In the genomic region with DNA sequence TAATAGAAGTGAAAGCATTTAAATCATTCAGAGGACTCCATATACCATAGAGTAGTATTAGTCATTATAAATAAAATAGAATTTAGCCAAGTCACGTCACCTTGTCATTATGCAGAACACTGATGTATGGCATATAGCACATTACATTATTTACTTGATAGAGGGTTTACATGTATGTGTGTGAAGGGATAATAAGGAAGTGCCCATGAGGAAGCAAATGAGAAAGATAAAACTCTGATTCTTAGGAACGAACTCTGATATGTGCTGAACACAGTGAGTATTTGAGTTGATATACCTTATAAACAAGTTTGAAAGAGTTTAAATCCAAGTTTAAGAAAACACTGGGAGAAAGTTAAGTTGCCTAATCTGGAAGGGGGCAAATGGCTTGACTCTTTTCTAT, we compare ENCODE assay signal across 18 cellular contexts.
DNase-seq lines count a peak whose midpoint lies in the region; ATAC-seq and TF ChIP-seq lines count a peak whose summit lies in the region.
"Had no signal": no experiment of that assay in that cellular context is flagged by ENCODE, and none has a peak within 500 bp of the region (broad histone marks: within the 10 kb centered on the region; RNA-seq: fewer than 3 reads in every experiment).

No MANE protein-coding gene starts in this region.

- H3K9me2 ChIP-seq in GM23338 (ENCODE audit: insufficient read depth) (no peaks in the 10 kb centered on the region), SK-N-SH (no peaks in the 10 kb centered on the region)

- H3K9ac ChIP-seq in colonic mucosa (ENCODE audit: low read depth in 2 of 2, low read length in 2 of 2), result no peak overlapping the region
- no peak overlapping the region for H3K9ac ChIP-seq in SK-N-SH
- H3K9ac ChIP-seq: BLaER1 had no signal

- no peak for TF ChIP-seq POLR2A in transverse colon (IDR thresholded peaks at IDR 0.05)

- intact Hi-C loops in colonic mucosa (cut with DNase I) (no loop called here), mucosa of descending colon (cut with DNase I, micrococcal nuclease) (loop anchor here in 1 of 2 donors (2.0 kb wide), 1 partner anchor 27 kb away; no protein-coding TSS in a partner anchor), transverse colon (cut with DNase I; ENCODE audit: low total_unique reads) (no loop called here)
- intact Hi-C loops in activated T-helper 1 cell treated with anti-CD3 and anti-CD28 coated beads, Interleukin-12 subunit alpha, Interleukin-12 subunit beta, Interleukin-2, Interleukin-4 antibody, amounts not matched to agents 30 ng/mL and 10 ng/mL and 1 ng/mL, durations not matched to agents 14 hours and 24 hours and 36 hours (cut with micrococcal nuclease), result no loop called here

- H3K27ac Mint-ChIP-seq in GM23338, result no peak overlapping the region
- H3K27ac Mint-ChIP-seq in type B pancreatic cell, result no peak overlapping the region
- no peak overlapping the region for H3K27ac Mint-ChIP-seq in activated T-helper 1 cell treated with anti-CD3 and anti-CD28 coated beads, Interleukin-12 subunit alpha, Interleukin-12 subunit beta, Interleukin-2, Interleukin-4 antibody, amounts not matched to agents 30 ng/mL and 10 ng/mL and 1 ng/mL, durations not matched to agents 14 hours and 24 hours and 36 hours
- H3K27ac Mint-ChIP-seq: B cell; CD4-positive, CD25-positive, alpha-beta regulatory T cell; CD8-positive, alpha-beta T cell; H9 had no signal

- H3K4me3 Mint-ChIP-seq in GM23338 (no peak overlapping the region), type B pancreatic cell (no peak overlapping the region)
- no peak overlapping the region for H3K4me3 Mint-ChIP-seq in activated T-helper 1 cell treated with anti-CD3 and anti-CD28 coated beads, Interleukin-12 subunit alpha, Interleukin-12 subunit beta, Interleukin-2, Interleukin-4 antibody, amounts not matched to agents 30 ng/mL and 10 ng/mL and 1 ng/mL, durations not matched to agents 14 hours and 24 hours and 36 hours
- H3K4me3 Mint-ChIP-seq: B cell; CD4-positive, CD25-positive, alpha-beta regulatory T cell; CD8-positive, alpha-beta T cell; H9 had no signal

- 0 out of 2 replicates have a peak, but pooled peaks cover 4% of the 10 kb centered on the region for H3K4me1 ChIP-seq in GM23338 (ENCODE audit: insufficient read depth)
- no peaks in the 10 kb centered on the region for H3K4me1 ChIP-seq in colonic mucosa
- peaks cover 2% of the 10 kb centered on the region for H3K4me1 ChIP-seq in mucosa of descending colon (ENCODE audit: low read depth)
- peaks cover 0 to 13% (median 0%) of the 10 kb centered on the region in 4 donors for H3K4me1 ChIP-seq in transverse colon
- H3K4me1 ChIP-seq in SK-N-SH (ENCODE audit: control insufficient read depth in 1 of 2, insufficient read depth in 2 of 2, low read depth in 1 of 2, low read length in 1 of 2), result no peaks in the 10 kb centered on the region
- H3K4me1 ChIP-seq: BLaER1, Caco-2 had no signal

- H3K36me3 Mint-ChIP-seq in GM23338 (ENCODE audit: low read depth), result no peaks in the 10 kb centered on the region
- no peaks in the 10 kb centered on the region for H3K36me3 Mint-ChIP-seq in type B pancreatic cell
- no peaks in the 10 kb centered on the region for H3K36me3 Mint-ChIP-seq in activated T-helper 1 cell treated with anti-CD3 and anti-CD28 coated beads, Interleukin-12 subunit alpha, Interleukin-12 subunit beta, Interleukin-2, Interleukin-4 antibody, amounts not matched to agents 30 ng/mL and 10 ng/mL and 1 ng/mL, durations not matched to agents 14 hours and 24 hours and 36 hours (ENCODE audit: low read depth)
- H3K36me3 Mint-ChIP-seq: CD4-positive, CD25-positive, alpha-beta regulatory T cell; CD8-positive, alpha-beta T cell had no signal

- H3K4me3 ChIP-seq in GM23338, result no peak overlapping the region
- no peak overlapping the region for H3K4me3 ChIP-seq in colonic mucosa
- H3K4me3 ChIP-seq in mucosa of descending colon, result no peak overlapping the region
- no peak overlapping the region for H3K4me3 ChIP-seq in transverse colon
- H3K4me3 ChIP-seq in SK-N-SH (ENCODE audit: low read depth in 2 of 2, low read length in 1 of 2), result no peak overlapping the region
- H3K4me3 ChIP-seq: BLaER1 had no signal

- TF ChIP-seq RAD21 in SK-N-SH (IDR thresholded peaks at IDR 0.05; ENCODE audit: low read length), result no peak

- CTCF ChIA-PET in SK-N-SH (lab: Yijun Ruan, JAX), result no interaction called here

- H3K4me2 ChIP-seq in GM23338 (no peak overlapping the region), SK-N-SH (no peak overlapping the region)
- H3K4me2 ChIP-seq: BLaER1 had no signal

- ATAC-seq in GM23338 (no peak), mucosa of descending colon (peak; percentile 84)
- ATAC-seq: CD8-positive, alpha-beta T cell; HCT116 had no signal

- H3K36me3 ChIP-seq in GM23338 (ENCODE audit: insufficient read depth), result no peaks in the 10 kb centered on the region
- H3K36me3 ChIP-seq in colonic mucosa, result no peaks in the 10 kb centered on the region
- no peaks in the 10 kb centered on the region for H3K36me3 ChIP-seq in mucosa of descending colon (ENCODE audit: low read depth)
- H3K36me3 ChIP-seq in transverse colon, result no peaks in the 10 kb centered on the region
- no peaks in the 10 kb centered on the region for H3K36me3 ChIP-seq in SK-N-SH (replicated peaks in 1 of 2; ENCODE audit: control insufficient read depth in 1 of 2, insufficient read depth in 2 of 2, low read length in 1 of 2)
- H3K36me3 ChIP-seq: BLaER1 had no signal

- H3K9me3 Mint-ChIP-seq in GM23338 (no peaks in the 10 kb centered on the region), type B pancreatic cell (no peaks in the 10 kb centered on the region)
- no peaks in the 10 kb centered on the region for H3K9me3 Mint-ChIP-seq in activated T-helper 1 cell treated with anti-CD3 and anti-CD28 coated beads, Interleukin-12 subunit alpha, Interleukin-12 subunit beta, Interleukin-2, Interleukin-4 antibody, amounts not matched to agents 30 ng/mL and 10 ng/mL and 1 ng/mL, durations not matched to agents 14 hours and 24 hours and 36 hours
- H3K9me3 Mint-ChIP-seq: CD8-positive, alpha-beta T cell; H9 had no signal

- H3K79me2 ChIP-seq in GM23338 (replicated peaks; ENCODE audit: insufficient read depth) (no peaks in the 10 kb centered on the region), SK-N-SH (ENCODE audit: insufficient read depth) (no peaks in the 10 kb centered on the region)

- TF ChIP-seq CTCF in GM23338 (conservative IDR thresholded peaks at IDR 0.05; ENCODE audit: low read depth in 2 of 2) (no peak), colonic mucosa (IDR thresholded peaks at IDR 0.05) (no peak), mucosa of descending colon (IDR thresholded peaks at IDR 0.05) (no peak), transverse colon (IDR thresholded peaks at IDR 0.05) (no peak), type B pancreatic cell (conservative IDR thresholded peaks at IDR 0.05) (no peak), SK-N-SH (IDR thresholded peaks at IDR 0.05) (no peak)

- POLR2A ChIA-PET in SK-N-SH (lab: Yijun Ruan, JAX), result no interaction called here

- no peak for DNase-seq in GM23338 (ENCODE audit: low spot score)
- DNase-seq in colonic mucosa, result no peak
- DNase-seq in mucosa of descending colon, result no peak
- DNase-seq in transverse colon, result no peak
- DNase-seq in type B pancreatic cell (ENCODE audit: extremely low spot score, unreplicated experiment), result no peak
- DNase-seq in activated T-helper 1 cell treated with anti-CD3 and anti-CD28 coated beads, Interleukin-12 subunit alpha, Interleukin-12 subunit beta, Interleukin-2, Interleukin-4 antibody, amounts not matched to agents 30 ng/mL and 10 ng/mL and 1 ng/mL, durations not matched to agents 14 hours and 24 hours and 36 hours (ENCODE audit: low spot score), result no peak
- no peak for DNase-seq in SK-N-SH
- DNase-seq: Caco-2; CD4-positive, CD25-positive, alpha-beta regulatory T cell; CD8-positive, alpha-beta T cell; DMS153; DND-41; H9 had no signal

- in situ Hi-C loops in transverse colon (cut with MboI; ENCODE audit: low pct_ligation_motif_present in 1 of 4, low pct_unique_long_range_greater_than_20kb in 1 of 4, low sequenced_read_pairs in 3 of 4), result no loop called here

- H2AFZ ChIP-seq in GM23338 (peak overlapping the region; percentile 3; the same call in 1 of the 2 replicates), SK-N-SH (ENCODE audit: low read depth) (no peak overlapping the region)

- peaks cover 3% of the 10 kb centered on the region; the same call in 1 of the 3 replicates for H3K4me1 Mint-ChIP-seq in GM23338
- H3K4me1 Mint-ChIP-seq in type B pancreatic cell (ENCODE audit: unreplicated experiment), result no peaks in the 10 kb centered on the region
- H3K4me1 Mint-ChIP-seq in activated T-helper 1 cell treated with anti-CD3 and anti-CD28 coated beads, Interleukin-12 subunit alpha, Interleukin-12 subunit beta, Interleukin-2, Interleukin-4 antibody, amounts not matched to agents 30 ng/mL and 10 ng/mL and 1 ng/mL, durations not matched to agents 14 hours and 24 hours and 36 hours (ENCODE audit: low read depth), result no peaks in the 10 kb centered on the region
- H3K4me1 Mint-ChIP-seq: B cell; CD4-positive, CD25-positive, alpha-beta regulatory T cell had no signal

- H4K20me1 ChIP-seq in GM23338 (replicated peaks; ENCODE audit: insufficient read depth) (no peaks in the 10 kb centered on the region), SK-N-SH (ENCODE audit: insufficient read depth) (no peaks in the 10 kb centered on the region)
- H4K20me1 ChIP-seq: BLaER1 had no signal

- H3F3A ChIP-seq in GM23338 (replicated peaks; ENCODE audit: low read depth) (no peaks in the 10 kb centered on the region), SK-N-SH (replicated peaks; ENCODE audit: insufficient read depth) (no peaks in the 10 kb centered on the region)

- no peaks in the 10 kb centered on the region for H3K27me3 Mint-ChIP-seq in GM23338 (ENCODE audit: insufficient read depth, low read depth, poor library complexity)
- no peaks in the 10 kb centered on the region for H3K27me3 Mint-ChIP-seq in type B pancreatic cell
- H3K27me3 Mint-ChIP-seq in activated T-helper 1 cell treated with anti-CD3 and anti-CD28 coated beads, Interleukin-12 subunit alpha, Interleukin-12 subunit beta, Interleukin-2, Interleukin-4 antibody, amounts not matched to agents 30 ng/mL and 10 ng/mL and 1 ng/mL, durations not matched to agents 14 hours and 24 hours and 36 hours (ENCODE audit: insufficient read depth), result no peaks in the 10 kb centered on the region
- H3K27me3 Mint-ChIP-seq: B cell; CD4-positive, CD25-positive, alpha-beta regulatory T cell had no signal

- TF ChIP-seq EP300 in transverse colon (IDR thresholded peaks at IDR 0.05; ENCODE audit: low read depth) (no peak), SK-N-SH (IDR thresholded peaks at IDR 0.05; ENCODE audit: borderline replicate concordance in 1 of 2, low read depth in 1 of 2, low read length in 1 of 2) (no peak)

- no peak overlapping the region for H3K27ac ChIP-seq in GM23338 (ENCODE audit: low read depth)
- H3K27ac ChIP-seq in colonic mucosa, result peak overlapping the region; percentile 5
- H3K27ac ChIP-seq in transverse colon, result peak overlapping the region in 3 of 4 donors; percentile 5 to 66 (median 60)
- no peak overlapping the region for H3K27ac ChIP-seq in SK-N-SH (ENCODE audit: low read depth in 2 of 2, low read length in 1 of 2)
- H3K27ac ChIP-seq: 22Rv1, BLaER1, C4-2B had no signal

- H3K9me3 ChIP-seq in colonic mucosa (no peaks in the 10 kb centered on the region), mucosa of descending colon (no peaks in the 10 kb centered on the region), transverse colon (no peaks in the 10 kb centered on the region), SK-N-SH (no peaks in the 10 kb centered on the region)
- H3K9me3 ChIP-seq: BLaER1, Caco-2 had no signal

- 26 to 43% methylated on average over 2 of the region's 2 CpGs for WGBS in transverse colon (ENCODE audit: low coverage in 1 of 2), 2 donors
- 48% methylated on average over 2 of the region's 2 CpGs for WGBS in SK-N-SH (ENCODE audit: low lambda C conversion rate)

- H3K27me3 ChIP-seq in GM23338 (ENCODE audit: insufficient read depth) (no peaks in the 10 kb centered on the region), colonic mucosa (no peaks in the 10 kb centered on the region), transverse colon (no peaks in the 10 kb centered on the region), SK-N-SH (ENCODE audit: insufficient read depth) (no peaks in the 10 kb centered on the region)
- H3K27me3 ChIP-seq: BLaER1 had no signal

Comparison
In these comparisons a context has a peak if more than half of its experiments do, and no peak if none do; other contexts are left out.
1. H3K27ac ChIP-seq: peak in colonic mucosa (single experiment) and transverse colon (3 of 4); none in GM23338 (single experiment) and SK-N-SH (0 of 2).